In the genomic region with DNA sequence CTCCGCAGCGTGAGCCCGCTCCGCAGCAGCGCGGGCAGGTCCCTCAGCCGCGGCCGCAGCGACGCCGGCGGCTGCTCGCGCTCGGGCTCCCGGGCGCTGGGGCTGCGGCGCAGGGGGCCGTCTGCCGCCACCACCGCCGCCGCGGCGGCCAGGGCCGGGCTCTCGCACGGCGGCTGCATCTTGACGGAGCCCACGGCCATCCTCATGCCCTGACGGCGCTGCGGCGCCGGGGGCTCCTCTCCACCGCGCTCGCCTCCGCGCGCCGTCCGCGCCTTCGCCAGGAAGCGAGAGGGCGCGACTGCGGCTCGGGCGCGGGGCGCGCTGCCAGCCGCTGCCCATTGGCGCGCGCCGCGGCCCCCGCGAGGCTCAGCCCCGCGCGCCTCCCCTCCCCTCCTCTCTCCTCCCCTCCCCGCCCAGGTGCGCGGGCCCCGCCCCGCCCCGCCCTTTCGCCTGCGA, we compare ENCODE assay signal across 1 cellular context.
TF ChIP-seq lines count a peak whose summit lies in the region.

A gene with protein sequence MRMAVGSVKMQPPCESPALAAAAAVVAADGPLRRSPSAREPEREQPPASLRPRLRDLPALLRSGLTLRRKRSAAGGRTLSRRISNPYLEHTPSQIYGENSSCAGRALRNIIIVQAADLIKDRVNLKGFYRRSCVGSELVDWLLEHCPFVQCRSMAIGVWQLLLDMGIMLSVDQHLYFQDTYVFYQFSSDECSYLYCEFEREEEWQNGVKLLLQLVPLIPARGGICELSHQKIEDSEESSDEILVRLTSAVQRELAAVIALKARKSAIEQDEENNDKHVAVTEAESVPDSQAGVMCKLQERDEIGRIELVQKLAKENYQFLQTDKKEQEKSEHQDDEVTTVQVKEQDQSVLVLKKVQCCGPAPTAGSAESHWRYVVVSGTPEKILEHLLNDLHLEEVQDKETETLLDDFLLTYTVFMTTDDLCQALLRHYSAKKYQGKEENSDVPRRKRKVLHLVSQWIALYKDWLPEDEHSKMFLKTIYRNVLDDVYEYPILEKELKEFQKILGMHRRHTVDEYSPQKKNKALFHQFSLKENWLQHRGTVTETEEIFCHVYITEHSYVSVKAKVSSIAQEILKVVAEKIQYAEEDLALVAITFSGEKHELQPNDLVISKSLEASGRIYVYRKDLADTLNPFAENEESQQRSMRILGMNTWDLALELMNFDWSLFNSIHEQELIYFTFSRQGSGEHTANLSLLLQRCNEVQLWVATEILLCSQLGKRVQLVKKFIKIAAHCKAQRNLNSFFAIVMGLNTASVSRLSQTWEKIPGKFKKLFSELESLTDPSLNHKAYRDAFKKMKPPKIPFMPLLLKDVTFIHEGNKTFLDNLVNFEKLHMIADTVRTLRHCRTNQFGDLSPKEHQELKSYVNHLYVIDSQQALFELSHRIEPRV (minus strand): TSS at position 300 of the 456 bp plus-strand sequence. CDS start 94 bp downstream, at position 206.

TF ChIP-seq in GM12878, 131 proteins besides CTCF, POLR2A, EP300 and RAD21:
- TF ChIP-seq CBFB (IDR thresholded peaks at IDR 0.05; ENCODE audit: low read depth) (no peak), BACH1 (IDR thresholded peaks at IDR 0.05; ENCODE audit: borderline replicate concordance) (0 out of 2 replicates have a peak, but pooled peaks have one; percentile 30), IKZF1 (conservative IDR thresholded peaks at IDR 0.05) (peak; percentile 41; the same call in 1 of the 2 replicates), SMAD5 (IDR thresholded peaks at IDR 0.05; ENCODE audit: low read depth) (no peak), EGR1 (IDR thresholded peaks at IDR 0.05; ENCODE audit: borderline replicate concordance in 1 of 2, low read depth in 2 of 2, low read length in 2 of 2) (0 out of 3 replicates have a peak, but pooled peaks of 1 of the 2 experiments have one; percentile 2), GATAD2B (conservative IDR thresholded peaks at IDR 0.05; ENCODE audit: low read depth) (0 out of 2 replicates have a peak, but pooled peaks have one; percentile 13), STAT3 (IDR thresholded peaks at IDR 0.05; ENCODE audit: low read depth, low read length) (no peak)
- TF ChIP-seq, protein P1, sequence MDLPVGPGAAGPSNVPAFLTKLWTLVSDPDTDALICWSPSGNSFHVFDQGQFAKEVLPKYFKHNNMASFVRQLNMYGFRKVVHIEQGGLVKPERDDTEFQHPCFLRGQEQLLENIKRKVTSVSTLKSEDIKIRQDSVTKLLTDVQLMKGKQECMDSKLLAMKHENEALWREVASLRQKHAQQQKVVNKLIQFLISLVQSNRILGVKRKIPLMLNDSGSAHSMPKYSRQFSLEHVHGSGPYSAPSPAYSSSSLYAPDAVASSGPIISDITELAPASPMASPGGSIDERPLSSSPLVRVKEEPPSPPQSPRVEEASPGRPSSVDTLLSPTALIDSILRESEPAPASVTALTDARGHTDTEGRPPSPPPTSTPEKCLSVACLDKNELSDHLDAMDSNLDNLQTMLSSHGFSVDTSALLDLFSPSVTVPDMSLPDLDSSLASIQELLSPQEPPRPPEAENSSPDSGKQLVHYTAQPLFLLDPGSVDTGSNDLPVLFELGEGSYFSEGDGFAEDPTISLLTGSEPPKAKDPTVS (IDR thresholded peaks at IDR 0.05; ENCODE audit: low read depth, low read length): no peak
- TF ChIP-seq, protein P2, sequence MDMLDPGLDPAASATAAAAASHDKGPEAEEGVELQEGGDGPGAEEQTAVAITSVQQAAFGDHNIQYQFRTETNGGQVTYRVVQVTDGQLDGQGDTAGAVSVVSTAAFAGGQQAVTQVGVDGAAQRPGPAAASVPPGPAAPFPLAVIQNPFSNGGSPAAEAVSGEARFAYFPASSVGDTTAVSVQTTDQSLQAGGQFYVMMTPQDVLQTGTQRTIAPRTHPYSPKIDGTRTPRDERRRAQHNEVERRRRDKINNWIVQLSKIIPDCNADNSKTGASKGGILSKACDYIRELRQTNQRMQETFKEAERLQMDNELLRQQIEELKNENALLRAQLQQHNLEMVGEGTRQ (IDR thresholded peaks at IDR 0.05; ENCODE audit: borderline replicate concordance, low read depth, low read length): no peak
- TF ChIP-seq, protein P3, sequence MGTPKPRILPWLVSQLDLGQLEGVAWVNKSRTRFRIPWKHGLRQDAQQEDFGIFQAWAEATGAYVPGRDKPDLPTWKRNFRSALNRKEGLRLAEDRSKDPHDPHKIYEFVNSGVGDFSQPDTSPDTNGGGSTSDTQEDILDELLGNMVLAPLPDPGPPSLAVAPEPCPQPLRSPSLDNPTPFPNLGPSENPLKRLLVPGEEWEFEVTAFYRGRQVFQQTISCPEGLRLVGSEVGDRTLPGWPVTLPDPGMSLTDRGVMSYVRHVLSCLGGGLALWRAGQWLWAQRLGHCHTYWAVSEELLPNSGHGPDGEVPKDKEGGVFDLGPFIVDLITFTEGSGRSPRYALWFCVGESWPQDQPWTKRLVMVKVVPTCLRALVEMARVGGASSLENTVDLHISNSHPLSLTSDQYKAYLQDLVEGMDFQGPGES (IDR thresholded peaks at IDR 0.05): no peak
- TF ChIP-seq, protein P4, sequence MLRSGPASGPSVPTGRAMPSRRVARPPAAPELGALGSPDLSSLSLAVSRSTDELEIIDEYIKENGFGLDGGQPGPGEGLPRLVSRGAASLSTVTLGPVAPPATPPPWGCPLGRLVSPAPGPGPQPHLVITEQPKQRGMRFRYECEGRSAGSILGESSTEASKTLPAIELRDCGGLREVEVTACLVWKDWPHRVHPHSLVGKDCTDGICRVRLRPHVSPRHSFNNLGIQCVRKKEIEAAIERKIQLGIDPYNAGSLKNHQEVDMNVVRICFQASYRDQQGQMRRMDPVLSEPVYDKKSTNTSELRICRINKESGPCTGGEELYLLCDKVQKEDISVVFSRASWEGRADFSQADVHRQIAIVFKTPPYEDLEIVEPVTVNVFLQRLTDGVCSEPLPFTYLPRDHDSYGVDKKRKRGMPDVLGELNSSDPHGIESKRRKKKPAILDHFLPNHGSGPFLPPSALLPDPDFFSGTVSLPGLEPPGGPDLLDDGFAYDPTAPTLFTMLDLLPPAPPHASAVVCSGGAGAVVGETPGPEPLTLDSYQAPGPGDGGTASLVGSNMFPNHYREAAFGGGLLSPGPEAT (IDR thresholded peaks at IDR 0.05; ENCODE audit: low read depth): no peak
